Comparison of ENCODE assay signal across 9 cellular contexts in the genomic region with DNA sequence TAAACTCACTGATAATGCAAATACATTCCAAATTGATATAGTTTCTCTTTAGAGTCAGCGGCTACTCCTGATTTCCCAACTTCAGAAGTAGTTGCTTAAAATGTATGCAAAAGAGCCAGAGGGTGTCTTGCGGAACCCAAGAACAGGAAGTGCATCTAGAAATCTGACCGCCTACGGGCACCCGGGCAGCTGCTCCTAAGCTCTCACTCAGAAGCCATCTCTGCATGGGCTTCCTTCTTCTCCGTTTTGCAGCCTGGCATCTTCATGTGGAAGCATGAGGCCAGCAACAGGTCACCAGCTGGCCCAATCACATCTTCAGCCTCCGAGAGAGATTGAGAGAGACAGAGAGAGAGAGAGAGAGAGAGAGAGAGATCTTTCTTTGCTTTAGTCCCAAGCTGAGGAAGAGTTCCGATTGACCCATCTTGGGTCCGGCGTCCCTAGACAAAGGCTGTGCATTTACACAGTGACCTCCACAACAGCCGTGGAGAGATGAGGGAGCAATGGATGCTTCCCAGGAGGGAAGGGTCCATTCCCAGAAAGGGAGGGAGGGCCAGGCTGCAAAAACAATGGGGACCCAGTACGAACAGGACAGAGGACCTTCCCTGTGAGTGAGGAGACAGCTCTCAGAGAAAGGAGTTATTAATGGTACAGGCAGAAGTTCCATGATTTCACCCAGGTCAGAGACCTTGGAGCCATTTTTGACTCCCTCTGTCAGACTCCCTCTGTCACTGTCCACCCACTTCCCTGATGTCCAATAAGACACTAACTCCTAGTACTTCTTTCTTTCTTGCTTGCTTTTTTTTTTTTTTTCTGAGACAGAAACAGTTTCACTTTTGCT. TPM values are rescaled to one million over a fixed set of nuclear protein-coding genes. Genes with fewer than 3 reads are reported as not detected.
DNase-seq lines count a peak whose midpoint lies in the region; ATAC-seq and TF ChIP-seq lines count a peak whose summit lies in the region.
"Had no signal": no experiment of that assay in that cellular context is flagged by ENCODE, and none has a peak within 500 bp of the region (broad histone marks: within the 10 kb centered on the region; RNA-seq: fewer than 3 reads in every experiment).

No MANE protein-coding gene starts in this region.

- peaks cover 34% of the 10 kb centered on the region for H3K4me1 ChIP-seq in BE2C

- no peak for TF ChIP-seq CTCF in BE2C (IDR thresholded peaks at IDR 0.05; ENCODE audit: low read depth, low read length)

- intact Hi-C loops in left ventricle myocardium superior (cut with micrococcal nuclease) = no loop called here

- H3K9me3 ChIP-seq in SK-N-MC (ENCODE audit: low read depth, low read length) (no peaks in the 10 kb centered on the region), BE2C (no peaks in the 10 kb centered on the region)

- H3K27me3 ChIP-seq in BE2C = no peaks in the 10 kb centered on the region; the same call in 1 of the 2 replicates

- ATAC-seq in HG02981 (IDR thresholded peaks at IDR 0.05; ENCODE audit: unreplicated experiment) (peak; percentile 94), left ventricle myocardium superior (peak; percentile 68)

- H3K36me3 ChIP-seq in SK-N-MC (ENCODE audit: insufficient read depth, low read length) (no peaks in the 10 kb centered on the region), BE2C (no peaks in the 10 kb centered on the region; the same call in 1 of the 2 replicates)

- H3K27ac ChIP-seq in SK-N-MC = no peak overlapping the region

- DNase-seq in stimulated activated CD4-positive, alpha-beta T cell treated with anti-CD3 and anti-CD28 coated beads, Interleukin-15, amount 100 ng/mL, for 24 hours = peak; percentile 35
- no peak for DNase-seq in stimulated activated CD4-positive, alpha-beta T cell treated with anti-CD3 and anti-CD28 coated beads, Interleukin-4, amount 100 ng/mL, for 4 hours
- DNase-seq in SK-N-MC (ENCODE audit: low read depth, low spot score) (peak; percentile 55), left ventricle myocardium superior (peak; percentile 46), BE2C (no peak), NCI-H774 (lab: John Stamatoyannopoulos, UW) (no peak), epidermal melanocyte (ENCODE audit: insufficient read length, low spot score) (no peak)
- DNase-seq: DND-41 had no signal

- H3K4me3 ChIP-seq in SK-N-MC = peak overlapping the region; percentile 25
- no peak overlapping the region for H3K4me3 ChIP-seq in BE2C (ENCODE audit: low read depth, low read length)

- H3K9ac ChIP-seq in SK-N-MC (ENCODE audit: insufficient read length) = no peak overlapping the region

RNA-seq across cellular contexts. Expression of a gene that starts 28.2 kb away (rescaled TPM):
- 11.5 TPM for total RNA-seq in left ventricle myocardium superior
- 13.0 TPM for polyA plus RNA-seq in BE2C (2012; ENCODE audit: insufficient read depth, insufficient read length, low read depth)

Comparison
In these comparisons a context has a peak if more than half of its experiments do, and no peak if none do; other contexts are left out.
1. DNase-seq: peak in stimulated activated CD4-positive, alpha-beta T cell treated with anti-CD3 and anti-CD28 coated beads, Interleukin-15, amount 100 ng/mL, for 24 hours (single experiment), SK-N-MC (single experiment) and left ventricle myocardium superior (single experiment); none in stimulated activated CD4-positive, alpha-beta T cell treated with anti-CD3 and anti-CD28 coated beads, Interleukin-4, amount 100 ng/mL, for 4 hours (0 of 2), BE2C (single experiment), NCI-H774 (single experiment) and epidermal melanocyte (single experiment).